10 cellular contexts compared by ENCODE assay signal in genomic region chr10:3126741-3127342, GRCh38. TPM values are rescaled to one million over a fixed set of nuclear protein-coding genes. Genes with fewer than 3 reads are reported as not detected.
DNase-seq lines count a peak whose midpoint lies in the region; ATAC-seq, FAIRE-seq and TF ChIP-seq lines count a peak whose summit lies in the region.
"Had no signal": no experiment of that assay in that cellular context is flagged by ENCODE, and none has a peak within 500 bp of the region (broad histone marks: within the 10 kb centered on the region; RNA-seq: fewer than 3 reads in every experiment).

No MANE protein-coding gene starts in this region.

- ATAC-seq in foreskin keratinocyte (peak; percentile 69), psoas muscle (peak; percentile 77 to 85 (median 79)), HG03139 (IDR thresholded peaks at IDR 0.05; ENCODE audit: unreplicated experiment) (no peak)

- POLR2A ChIA-PET in HEK293T (lab: Yijun Ruan, JAX) = no interaction called here

- peaks cover 0 to 23% of the 10 kb centered on the region in 2 donors for H3K36me3 ChIP-seq in psoas muscle (ENCODE audit: insufficient read depth in 1 of 2, low read depth in 1 of 2)

- H3K27me3 ChIP-seq in foreskin keratinocyte = no peaks in the 10 kb centered on the region
- no peaks in the 10 kb centered on the region for H3K27me3 ChIP-seq in psoas muscle (ENCODE audit: insufficient read depth in 3 of 3, low read length in 2 of 3)

- no peak overlapping the region for H3K27ac ChIP-seq in foreskin keratinocyte
- H3K27ac ChIP-seq in psoas muscle = peak overlapping the region; percentile 86

- no peak for FAIRE-seq in urothelium cell line (lab: Jason Lieb, UNC)

- intact Hi-C loops in psoas muscle (cut with DNase I) = no loop called here

- TF ChIP-seq CTCF in foreskin keratinocyte (conservative IDR thresholded peaks at IDR 0.05) (no peak), psoas muscle (IDR thresholded peaks at IDR 0.05) (no peak)

- 18 to 38% (median 21%) methylated on average over 24 of the region's 24 CpGs for WGBS in psoas muscle, 3 donors

- H3K9me3 ChIP-seq in psoas muscle = no peaks in the 10 kb centered on the region

- CTCF ChIA-PET in HEK293T (lab: Yijun Ruan, JAX) = no interaction called here

- DNase-seq in HEK293T (ENCODE audit: extremely low spot score) = peak; percentile 33
- DNase-seq in NCI-H69 (lab: John Stamatoyannopoulos, UW) = peak; percentile 96
- peak in 1 of 2 donors; percentile 50 for DNase-seq in foreskin keratinocyte
- DNase-seq in psoas muscle = peak; percentile 69 to 82
- DNase-seq in urothelium cell line (ENCODE audit: low spot score) = no peak
- DNase-seq in stimulated activated CD4-positive, alpha-beta T cell treated with anti-CD3 and anti-CD28 coated beads, Interleukin-15, amount 100 ng/mL, for 24 hours = no peak
- DNase-seq in GOT3 (lab: John Stamatoyannopoulos, UW) = no peak
- DNase-seq: activated CD4-positive, CD25-positive, alpha-beta regulatory T cell; Calu3 had no signal

- peak overlapping the region; percentile 20 for H3K4me3 ChIP-seq in psoas muscle

- H3K4me1 ChIP-seq in foreskin keratinocyte (no peaks in the 10 kb centered on the region), psoas muscle (peaks cover 26% of the 10 kb centered on the region)

TF ChIP-seq in HEK293T, 16 proteins besides CTCF, POLR2A, EP300 and RAD21:
- TF ChIP-seq SP1 (IDR thresholded peaks at IDR 0.05) = no peak
- peak; percentile 74 for TF ChIP-seq PKNOX1 (IDR thresholded peaks at IDR 0.05)

RNA-seq across cellular contexts. Expression of gene PITRM1, which starts 45.7 kb away (rescaled TPM):
- 91.4 and 101 TPM in 2 replicates for total RNA-seq in foreskin keratinocyte
- polyA plus RNA-seq in foreskin keratinocyte = 67.5 and 69.7 TPM in 2 replicates
- total RNA-seq in psoas muscle = 100 to 1,000 TPM in 2 of 4 donors, 10 to 100 TPM in 2; 74.5 to 112 (median 94.2) TPM
- polyA plus RNA-seq in psoas muscle = 10 to 100 TPM; 51.0 to 79.3 (median 68.3) TPM

RNA-seq across cellular contexts. Expression of gene PFKP, which starts 59.5 kb away (rescaled TPM):
- total RNA-seq in foreskin keratinocyte = 186 and 190 TPM in 2 replicates
- polyA plus RNA-seq in foreskin keratinocyte = 125 and 130 TPM in 2 replicates
- total RNA-seq in psoas muscle = 100 to 1,000 TPM in 1 of 4 donors, 10 to 100 TPM in 3; 12.4 to 104 (median 56.4) TPM
- polyA plus RNA-seq in psoas muscle = 10 to 100 TPM; 12.2 to 87.6 (median 33.1) TPM

Comparison
In these comparisons a context has a peak if more than half of its experiments do, and no peak if none do; other contexts are left out.
1. DNase-seq: peak in HEK293T (single experiment), NCI-H69 (single experiment) and psoas muscle (2 of 2); none in urothelium cell line (single experiment), stimulated activated CD4-positive, alpha-beta T cell treated with anti-CD3 and anti-CD28 coated beads, Interleukin-15, amount 100 ng/mL, for 24 hours (single experiment) and GOT3 (single experiment).